21 cellular contexts compared by ENCODE assay signal in the genomic region with DNA sequence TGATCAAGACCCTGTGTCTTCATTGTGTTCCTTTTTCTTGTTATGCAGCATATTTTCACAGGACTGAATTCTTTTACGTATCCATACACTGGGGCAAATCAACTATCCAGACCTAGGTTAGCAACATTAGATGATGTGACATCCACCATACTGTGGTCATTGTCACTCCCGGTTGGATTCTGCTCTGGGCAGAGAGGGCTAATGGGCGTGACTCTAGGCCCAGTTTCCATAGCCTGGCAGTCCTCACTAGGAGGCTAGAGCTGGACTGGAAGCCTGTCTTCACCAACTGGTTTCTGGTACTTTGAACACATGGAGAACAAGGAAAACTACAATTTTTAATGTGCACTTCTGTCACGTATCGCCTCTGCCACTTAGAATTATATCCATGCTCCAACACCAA.
"Had no signal": no experiment of that assay in that cellular context is flagged by ENCODE, and none has a peak within 500 bp of the region (broad histone marks: within the 10 kb centered on the region; RNA-seq: fewer than 3 reads in every experiment).

No MANE protein-coding gene starts in this region.

- H3K27ac ChIP-seq: brain microvascular endothelial cell had no signal

- H3K4me3 Mint-ChIP-seq: activated CD4-positive, alpha-beta T cell treated with anti-CD3 and anti-CD28 coated beads, Interleukin-2, amount 10 ng/mL, durations not matched to agents 24 days and 14 days; activated CD8-positive, alpha-beta T cell treated with anti-CD3 and anti-CD28 coated beads for 36 hours; activated naive CD8-positive, alpha-beta T cell treated with anti-CD3 and anti-CD28 coated beads, Interleukin-2, amount 10 ng/mL, durations not matched to agents 7 days and 5 days; activated T-cell treated with anti-CD3 and anti-CD28 coated beads, Interleukin-2, amount 50 U/mL, for 24 hours; nephron; stimulated activated effector memory CD8-positive, alpha-beta T cell treated with anti-CD3 and anti-CD28 coated beads, Interleukin-12 subunit alpha, Interleukin-12 subunit beta, amount 100 ng/mL, for 72 hours had no signal

- FAIRE-seq: small intestine had no signal

- H3K27me3 ChIP-seq: brain microvascular endothelial cell, tibial nerve, uterus had no signal

- H3K4me3 ChIP-seq: lung, tibial nerve, uterus had no signal

- H3K27me3 Mint-ChIP-seq: activated CD4-positive, alpha-beta T cell treated with anti-CD3 and anti-CD28 coated beads, Interleukin-2, amount 10 ng/mL, durations not matched to agents 24 days and 14 days; activated CD8-positive, alpha-beta T cell treated with anti-CD3 and anti-CD28 coated beads for 36 hours; activated naive CD8-positive, alpha-beta T cell treated with anti-CD3 and anti-CD28 coated beads, Interleukin-2, amount 10 ng/mL, durations not matched to agents 7 days and 5 days; activated T-cell treated with anti-CD3 and anti-CD28 coated beads, Interleukin-2, amount 50 U/mL, for 24 hours had no signal

- ATAC-seq: activated CD8-positive, alpha-beta T cell treated with anti-CD3 and anti-CD28 coated beads for 36 hours; SK-N-SH treated with all-trans-retinoic acid at 6 μM for 48 hours; stimulated activated effector memory CD8-positive, alpha-beta T cell treated with anti-CD3 and anti-CD28 coated beads, Interleukin-12 subunit alpha, Interleukin-12 subunit beta, amount 100 ng/mL, for 72 hours had no signal

- H3K36me3 Mint-ChIP-seq: activated naive CD8-positive, alpha-beta T cell treated with anti-CD3 and anti-CD28 coated beads, Interleukin-2, amount 10 ng/mL, durations not matched to agents 7 days and 5 days; stimulated activated effector memory CD8-positive, alpha-beta T cell treated with anti-CD3 and anti-CD28 coated beads, Interleukin-12 subunit alpha, Interleukin-12 subunit beta, amount 100 ng/mL, for 72 hours had no signal

- H3K9me3 ChIP-seq: tibial nerve, uterus had no signal

- H3K9me3 Mint-ChIP-seq: activated CD4-positive, alpha-beta T cell treated with anti-CD3 and anti-CD28 coated beads, Interleukin-2, amount 10 ng/mL, durations not matched to agents 24 days and 14 days; activated CD8-positive, alpha-beta T cell treated with anti-CD3 and anti-CD28 coated beads for 36 hours; activated naive CD8-positive, alpha-beta T cell treated with anti-CD3 and anti-CD28 coated beads, Interleukin-2, amount 10 ng/mL, durations not matched to agents 7 days and 5 days; activated T-cell treated with anti-CD3 and anti-CD28 coated beads, Interleukin-2, amount 50 U/mL, for 24 hours; activated T-helper 2 cell treated with anti-CD3 and anti-CD28 coated beads, Interferon-gamma antibody, Interleukin-2, Interleukin-4, amounts not matched to agents 10 μg/mL and 5 μg/mL and 100 μg/mL, durations not matched to agents 14 hours and 24 hours and 36 hours; nephron; stimulated activated effector memory CD8-positive, alpha-beta T cell treated with anti-CD3 and anti-CD28 coated beads, Interleukin-12 subunit alpha, Interleukin-12 subunit beta, amount 100 ng/mL, for 72 hours had no signal

- DNase-seq: activated CD4-positive, alpha-beta T cell treated with anti-CD3 and anti-CD28 coated beads, Interleukin-2, amount 10 ng/mL, durations not matched to agents 24 days and 14 days; activated CD8-positive, alpha-beta T cell treated with anti-CD3 and anti-CD28 coated beads for 36 hours; activated naive CD4-positive, alpha-beta T cell treated with Interleukin-2 at 50 U/mL for 16 hours; activated naive CD8-positive, alpha-beta T cell treated with anti-CD3 and anti-CD28 coated beads, Interleukin-2, amount 10 ng/mL, durations not matched to agents 7 days and 5 days; activated T-cell treated with anti-CD3 and anti-CD28 coated beads, Interleukin-2, amount 50 U/mL, for 24 hours; brain microvascular endothelial cell; midbrain; posterior cingulate gyrus; retina; small intestine; stimulated activated CD4-positive, alpha-beta T cell treated with anti-CD3 and anti-CD28 coated beads, Interleukin-15, amount 100 ng/mL, for 24 hours; stimulated activated CD4-positive, alpha-beta T cell treated with anti-CD3 and anti-CD28 coated beads, Interleukin-4, amount 100 ng/mL, for 1 hour; T-helper 1 cell; T-helper 9 cell; uterus had no signal

- H3K27ac Mint-ChIP-seq: activated CD4-positive, alpha-beta T cell treated with anti-CD3 and anti-CD28 coated beads, Interleukin-2, amount 10 ng/mL, durations not matched to agents 24 days and 14 days; activated CD8-positive, alpha-beta T cell treated with anti-CD3 and anti-CD28 coated beads for 36 hours; activated naive CD8-positive, alpha-beta T cell treated with anti-CD3 and anti-CD28 coated beads, Interleukin-2, amount 10 ng/mL, durations not matched to agents 7 days and 5 days; activated T-cell treated with anti-CD3 and anti-CD28 coated beads, Interleukin-2, amount 50 U/mL, for 24 hours; activated T-helper 2 cell treated with anti-CD3 and anti-CD28 coated beads, Interferon-gamma antibody, Interleukin-2, Interleukin-4, amounts not matched to agents 10 μg/mL and 5 μg/mL and 100 μg/mL, durations not matched to agents 14 hours and 24 hours and 36 hours; stimulated activated effector memory CD8-positive, alpha-beta T cell treated with anti-CD3 and anti-CD28 coated beads, Interleukin-12 subunit alpha, Interleukin-12 subunit beta, amount 100 ng/mL, for 72 hours had no signal

- H3K36me3 ChIP-seq: brain microvascular endothelial cell, uterus had no signal

- H3K4me1 ChIP-seq: uterus had no signal
